In the genomic region with DNA sequence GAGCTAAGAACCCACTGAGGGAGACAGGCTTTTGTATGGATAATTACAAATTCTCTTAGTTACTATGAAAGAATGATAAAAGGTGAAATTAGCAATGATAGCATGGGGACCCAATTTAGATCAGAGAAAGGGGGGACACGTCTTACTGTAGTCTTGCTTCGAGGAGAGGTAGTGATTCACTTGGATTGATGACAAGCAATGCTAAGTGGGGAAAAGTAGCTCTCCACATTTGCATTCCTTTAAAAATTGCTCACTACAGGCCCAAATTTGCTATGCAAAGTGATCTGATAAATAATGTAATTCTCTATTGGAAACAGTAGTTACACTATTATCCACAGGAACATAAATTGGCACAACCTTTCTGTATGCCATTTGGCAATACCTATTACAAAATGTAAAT, we compare ENCODE assay signal across 23 cellular contexts. TPM values are rescaled to one million over a fixed set of nuclear protein-coding genes. Genes with fewer than 3 reads are reported as not detected.
"Had no signal": no experiment of that assay in that cellular context is flagged by ENCODE, and none has a peak within 500 bp of the region (broad histone marks: within the 10 kb centered on the region; RNA-seq: fewer than 3 reads in every experiment).

No MANE protein-coding gene starts in this region.

- H3K4me3 Mint-ChIP-seq: activated naive CD4-positive, alpha-beta T cell treated with anti-CD3 and anti-CD28 coated beads for 36 hours; activated T-cell treated with anti-CD3 and anti-CD28 coated beads, Interleukin-2, amount 50 U/mL, for 72 hours; natural killer cell; stimulated activated effector memory CD8-positive, alpha-beta T cell treated with anti-CD3 and anti-CD28 coated beads, Interleukin-12 subunit alpha, Interleukin-12 subunit beta, amount 100 ng/mL, for 72 hours; WTC11 had no signal

- DNase-seq: activated CD4-positive, alpha-beta T cell treated with anti-CD3 and anti-CD28 coated beads, Interleukin-2, amount 50 U/mL, for 48 hours; activated effector memory CD4-positive, alpha-beta T cell treated with Interleukin-2 at 50 U/mL for 16 hours; activated naive CD4-positive, alpha-beta T cell treated with anti-CD3 and anti-CD28 coated beads for 36 hours; activated T-cell treated with anti-CD3 and anti-CD28 coated beads, Interleukin-2, amount 50 U/mL, for 72 hours; adrenal gland; cerebellar nuclear complex; head of caudate nucleus; left ventricle myocardium superior; mammary epithelial cell; midbrain; natural killer cell; small intestine; stimulated activated CD4-positive, alpha-beta T cell treated with anti-CD3 and anti-CD28 coated beads, Interleukin-2, amount 100 ng/mL, for 24 hours; T-helper 9 cell; testis; trophoblast cell had no signal

- FAIRE-seq: bronchial epithelial cell, islet of Langerhans, small intestine had no signal

- H3K4me1 Mint-ChIP-seq: WTC11 had no signal

- H3K9me3 Mint-ChIP-seq: activated naive CD4-positive, alpha-beta T cell treated with anti-CD3 and anti-CD28 coated beads for 36 hours; activated T-cell treated with anti-CD3 and anti-CD28 coated beads, Interleukin-2, amount 50 U/mL, for 72 hours; natural killer cell; stimulated activated effector memory CD8-positive, alpha-beta T cell treated with anti-CD3 and anti-CD28 coated beads, Interleukin-12 subunit alpha, Interleukin-12 subunit beta, amount 100 ng/mL, for 72 hours; WTC11 had no signal

- ATAC-seq: activated T-cell treated with anti-CD3 and anti-CD28 coated beads, Interleukin-2, amount 50 U/mL, for 72 hours; gastroesophageal sphincter; left ventricle myocardium superior; natural killer cell; sciatic nerve; stimulated activated effector memory CD8-positive, alpha-beta T cell treated with anti-CD3 and anti-CD28 coated beads, Interleukin-12 subunit alpha, Interleukin-12 subunit beta, amount 100 ng/mL, for 72 hours; WTC11 had no signal

- H3K36me3 Mint-ChIP-seq: natural killer cell, WTC11 had no signal

- H3K27ac Mint-ChIP-seq: activated naive CD4-positive, alpha-beta T cell treated with anti-CD3 and anti-CD28 coated beads for 36 hours; stimulated activated effector memory CD8-positive, alpha-beta T cell treated with anti-CD3 and anti-CD28 coated beads, Interleukin-12 subunit alpha, Interleukin-12 subunit beta, amount 100 ng/mL, for 72 hours; WTC11 had no signal

RNA-seq across cellular contexts. Expression of gene MAP3K15, which starts 42.5 kb away (rescaled TPM):
- total RNA-seq: left ventricle myocardium superior, posterior vena cava had no signal
